In genomic region chr21:44092201-44092600, GRCh38 we compare ENCODE assay signal across 17 cellular contexts. TPM values are rescaled to one million over a fixed set of nuclear protein-coding genes. Genes with fewer than 3 reads are reported as not detected.
A peak's percentile ranks its signal among the peaks of the same experiment; 100 is the strongest.
DNase-seq lines count a peak whose midpoint lies in the region; ATAC-seq and TF ChIP-seq lines count a peak whose summit lies in the region.
"Had no signal": no experiment of that assay in that cellular context is flagged by ENCODE, and none has a peak within 500 bp of the region (broad histone marks: within the 10 kb centered on the region; RNA-seq: fewer than 3 reads in every experiment).

No MANE protein-coding gene starts in this region.

- no peak for ATAC-seq in activated naive CD8-positive, alpha-beta T cell treated with anti-CD3 and anti-CD28 coated beads, Interleukin-2, amount 50 U/mL, for 24 hours
- no peak for ATAC-seq in lung (ENCODE audit: insufficient read depth, low FRiP score)
- ATAC-seq in stimulated activated memory B cell treated with anti-CD40 and anti-IgM and Interleukin-4, amounts not matched to agents 10 μg/mL and 1 μg/mL and 100 μg/mL, for 72 hours, result no peak

- DNase-seq in activated CD4-positive, alpha-beta T cell treated with anti-CD3 and anti-CD28 coated beads, Interleukin-2, amount 10 ng/mL, durations not matched to agents 24 days and 14 days, result peak; percentile 49
- DNase-seq in activated CD4-positive, alpha-beta T cell treated with anti-CD3 and anti-CD28 coated beads for 1 hour, result no peak
- DNase-seq in activated naive CD8-positive, alpha-beta T cell treated with anti-CD3 and anti-CD28 coated beads, Interleukin-2, amount 50 U/mL, for 24 hours, result no peak
- peak; percentile 11 for DNase-seq in lung (ENCODE audit: low spot score)
- DNase-seq in vagina (ENCODE audit: extremely low spot score in 2 of 2), result no peak
- DNase-seq in tibial nerve (ENCODE audit: low spot score in 2 of 2), result no peak
- DNase-seq in kidney tubule cell (ENCODE audit: low spot score), result no peak
- DNase-seq: activated CD4-positive, CD25-positive, alpha-beta regulatory T cell; activated T-cell treated with anti-CD3 and anti-CD28 coated beads for 4 hours; DMS153; RPMI8226; sigmoid colon; T-helper 1 cell; trophoblast cell had no signal

- H3K27me3 ChIP-seq in lung (ENCODE audit: control insufficient read depth, insufficient read depth) (no peaks in the 10 kb centered on the region), vagina (no peaks in the 10 kb centered on the region), tibial nerve (no peaks in the 10 kb centered on the region)
- H3K27me3 ChIP-seq: sigmoid colon had no signal

- peaks cover 36% of the 10 kb centered on the region for H3K4me1 Mint-ChIP-seq in activated CD4-positive, alpha-beta T cell treated with anti-CD3 and anti-CD28 coated beads, Interleukin-2, amount 10 ng/mL, durations not matched to agents 24 days and 14 days
- H3K4me1 Mint-ChIP-seq in activated naive CD8-positive, alpha-beta T cell treated with anti-CD3 and anti-CD28 coated beads, Interleukin-2, amount 50 U/mL, for 24 hours, result peaks cover 36% of the 10 kb centered on the region
- peaks cover 41% of the 10 kb centered on the region for H3K4me1 Mint-ChIP-seq in stimulated activated memory B cell treated with anti-CD40 and anti-IgM and Interleukin-4, amounts not matched to agents 10 μg/mL and 1 μg/mL and 100 μg/mL, for 72 hours

- no peak for TF ChIP-seq CTCF in lung (IDR thresholded peaks at IDR 0.05; ENCODE audit: control extremely low read depth, extremely low read depth)
- no peak for TF ChIP-seq CTCF in vagina (IDR thresholded peaks at IDR 0.05)
- no peak for TF ChIP-seq CTCF in tibial nerve (IDR thresholded peaks at IDR 0.05)

- H3K4me3 Mint-ChIP-seq in activated CD4-positive, alpha-beta T cell treated with anti-CD3 and anti-CD28 coated beads, Interleukin-2, amount 10 ng/mL, durations not matched to agents 24 days and 14 days, result no peak overlapping the region
- no peak overlapping the region for H3K4me3 Mint-ChIP-seq in activated naive CD8-positive, alpha-beta T cell treated with anti-CD3 and anti-CD28 coated beads, Interleukin-2, amount 50 U/mL, for 24 hours
- no peak overlapping the region for H3K4me3 Mint-ChIP-seq in stimulated activated memory B cell treated with anti-CD40 and anti-IgM and Interleukin-4, amounts not matched to agents 10 μg/mL and 1 μg/mL and 100 μg/mL, for 72 hours

- no peaks in the 10 kb centered on the region for H3K9me3 Mint-ChIP-seq in activated CD4-positive, alpha-beta T cell treated with anti-CD3 and anti-CD28 coated beads, Interleukin-2, amount 10 ng/mL, durations not matched to agents 24 days and 14 days
- no peaks in the 10 kb centered on the region for H3K9me3 Mint-ChIP-seq in activated naive CD8-positive, alpha-beta T cell treated with anti-CD3 and anti-CD28 coated beads, Interleukin-2, amount 50 U/mL, for 24 hours
- no peaks in the 10 kb centered on the region for H3K9me3 Mint-ChIP-seq in stimulated activated memory B cell treated with anti-CD40 and anti-IgM and Interleukin-4, amounts not matched to agents 10 μg/mL and 1 μg/mL and 100 μg/mL, for 72 hours

- H3K27ac Mint-ChIP-seq in activated CD4-positive, alpha-beta T cell treated with anti-CD3 and anti-CD28 coated beads, Interleukin-2, amount 10 ng/mL, durations not matched to agents 24 days and 14 days, result no peak overlapping the region
- peak overlapping the region; percentile 39 for H3K27ac Mint-ChIP-seq in activated naive CD8-positive, alpha-beta T cell treated with anti-CD3 and anti-CD28 coated beads, Interleukin-2, amount 50 U/mL, for 24 hours
- H3K27ac Mint-ChIP-seq in stimulated activated memory B cell treated with anti-CD40 and anti-IgM and Interleukin-4, amounts not matched to agents 10 μg/mL and 1 μg/mL and 100 μg/mL, for 72 hours, result peak overlapping the region; percentile 94

- H3K27me3 Mint-ChIP-seq in activated CD4-positive, alpha-beta T cell treated with anti-CD3 and anti-CD28 coated beads, Interleukin-2, amount 10 ng/mL, durations not matched to agents 24 days and 14 days, result no peaks in the 10 kb centered on the region
- H3K27me3 Mint-ChIP-seq in activated naive CD8-positive, alpha-beta T cell treated with anti-CD3 and anti-CD28 coated beads, Interleukin-2, amount 50 U/mL, for 24 hours, result no peaks in the 10 kb centered on the region
- H3K27me3 Mint-ChIP-seq in stimulated activated memory B cell treated with anti-CD40 and anti-IgM and Interleukin-4, amounts not matched to agents 10 μg/mL and 1 μg/mL and 100 μg/mL, for 72 hours, result no peaks in the 10 kb centered on the region

- peaks cover 57% of the 10 kb centered on the region for H3K36me3 Mint-ChIP-seq in activated CD4-positive, alpha-beta T cell treated with anti-CD3 and anti-CD28 coated beads, Interleukin-2, amount 10 ng/mL, durations not matched to agents 24 days and 14 days (ENCODE audit: low read depth)
- H3K36me3 Mint-ChIP-seq in activated naive CD8-positive, alpha-beta T cell treated with anti-CD3 and anti-CD28 coated beads, Interleukin-2, amount 50 U/mL, for 24 hours (ENCODE audit: low read depth), result peaks cover 49% of the 10 kb centered on the region
- H3K36me3 Mint-ChIP-seq in stimulated activated memory B cell treated with anti-CD40 and anti-IgM and Interleukin-4, amounts not matched to agents 10 μg/mL and 1 μg/mL and 100 μg/mL, for 72 hours, result peaks cover 57% of the 10 kb centered on the region

- H3K9me3 ChIP-seq in lung (ENCODE audit: control insufficient read depth in 2 of 2, insufficient read depth in 1 of 2, low read length in 1 of 2) (no peaks in the 10 kb centered on the region), vagina (no peaks in the 10 kb centered on the region), tibial nerve (no peaks in the 10 kb centered on the region)
- H3K9me3 ChIP-seq: sigmoid colon had no signal

- no peak for TF ChIP-seq POLR2A in vagina (IDR thresholded peaks at IDR 0.05)
- no peak for TF ChIP-seq POLR2A in tibial nerve (IDR thresholded peaks at IDR 0.05)

- no peak overlapping the region for H3K4me3 ChIP-seq in lung
- H3K4me3 ChIP-seq in vagina, result no peak overlapping the region
- H3K4me3 ChIP-seq in tibial nerve, result no peak overlapping the region
- H3K4me3 ChIP-seq: sigmoid colon had no signal

- no peak for TF ChIP-seq EP300 in tibial nerve (IDR thresholded peaks at IDR 0.05)

- intact Hi-C loops in activated CD4-positive, alpha-beta T cell treated with anti-CD3 and anti-CD28 coated beads, Interleukin-2, amount 10 ng/mL, durations not matched to agents 24 days and 14 days (cut with micrococcal nuclease), result no loop called here
- intact Hi-C loops in vagina (cut with DNase I), result no loop called here

- H3K4me1 ChIP-seq in lung (ENCODE audit: control insufficient read depth in 2 of 2, insufficient read depth in 2 of 2, low read length in 2 of 2) (peaks cover 0 to 11% of the 10 kb centered on the region in 2 donors), vagina (no peaks in the 10 kb centered on the region), tibial nerve (peaks cover 0 to 35% (median 22%) of the 10 kb centered on the region in 4 donors)

- WGBS in lung, 2 donors, result 89 to 92% methylated on average over 10 of the region's 10 CpGs
- WGBS in tibial nerve, 2 donors, result 73 to 82% methylated on average over 10 of the region's 10 CpGs

- H3K27ac ChIP-seq in lung (ENCODE audit: low read depth in 1 of 2, low read length in 1 of 2) (no peak overlapping the region), vagina (no peak overlapping the region), tibial nerve (no peak overlapping the region)
- H3K27ac ChIP-seq: 22Rv1, KMS-11, sigmoid colon had no signal

- H3K36me3 ChIP-seq in lung (ENCODE audit: control insufficient read depth in 2 of 2, insufficient read depth in 2 of 2, low read length in 2 of 2), result peaks cover 23 to 40% of the 10 kb centered on the region in 2 donors
- H3K36me3 ChIP-seq in vagina, result peaks cover 0 to 57% of the 10 kb centered on the region in 2 donors
- H3K36me3 ChIP-seq in tibial nerve, result peaks cover 0 to 73% (median 3%) of the 10 kb centered on the region in 3 donors

RNA-seq across cellular contexts. Expression of gene PWP2, which starts 15.0 kb away (rescaled TPM):
- total RNA-seq in activated CD4-positive, alpha-beta T cell treated with anti-CD3 and anti-CD28 coated beads, Interleukin-2, amount 10 ng/mL, durations not matched to agents 24 days and 14 days, result 10.0 and 16.5 TPM in 2 replicates
- 10 to 100 TPM; 10.3 to 20.4 TPM for total RNA-seq in lung
- polyA plus RNA-seq in lung, result 1 to 10 TPM; 3.6 to 8.9 TPM
- 20.4 TPM for total RNA-seq in vagina
- 10 to 100 TPM in 3 of 4 donors, 1 to 10 TPM in 1; 4.7 to 22.0 (median 14.2) TPM for total RNA-seq in tibial nerve

RNA-seq across cellular contexts. Expression of gene GATD3, which starts 41.3 kb away (rescaled TPM):
- total RNA-seq in activated CD4-positive, alpha-beta T cell treated with anti-CD3 and anti-CD28 coated beads, Interleukin-2, amount 10 ng/mL, durations not matched to agents 24 days and 14 days, result 13.1 and 15.0 TPM in 2 replicates
- total RNA-seq in lung (10 to 100 TPM in 1 of 2 donors, 1 to 10 TPM in 1; 9.8 to 29.4 TPM), vagina (12.0 TPM), tibial nerve (10 to 100 TPM; 14.9 to 45.0 (median 30.2) TPM)
- 10 to 100 TPM in 1 of 2 donors, 1 to 10 TPM in 1; 6.5 to 48.5 TPM for polyA plus RNA-seq in lung

Comparison
In these comparisons a context has a peak if more than half of its experiments do, and no peak if none do; other contexts are left out.
1. DNase-seq: peak in activated CD4-positive, alpha-beta T cell treated with anti-CD3 and anti-CD28 coated beads, Interleukin-2, amount 10 ng/mL, durations not matched to agents 24 days and 14 days (single experiment) and lung (single experiment); none in activated CD4-positive, alpha-beta T cell treated with anti-CD3 and anti-CD28 coated beads for 1 hour (single experiment), activated naive CD8-positive, alpha-beta T cell treated with anti-CD3 and anti-CD28 coated beads, Interleukin-2, amount 50 U/mL, for 24 hours (single experiment), vagina (0 of 2), tibial nerve (0 of 2) and kidney tubule cell (single experiment).